In genomic region chr4:142267101-142267500, GRCh38 we compare ENCODE assay signal across 27 cellular contexts.
DNase-seq lines count a peak whose midpoint lies in the region; ATAC-seq, FAIRE-seq and TF ChIP-seq lines count a peak whose summit lies in the region.
"Had no signal": no experiment of that assay in that cellular context is flagged by ENCODE, and none has a peak within 500 bp of the region (broad histone marks: within the 10 kb centered on the region; RNA-seq: fewer than 3 reads in every experiment).

No MANE protein-coding gene starts in this region.

- H3K9me3 Mint-ChIP-seq in T-cell: no peaks in the 10 kb centered on the region
- H3K9me3 Mint-ChIP-seq in mesothelial cell of epicardium: peaks cover 3% of the 10 kb centered on the region
- H3K9me3 Mint-ChIP-seq: CD8-positive, alpha-beta T cell had no signal

- peaks cover 76 to 86% (median 81%) of the 10 kb centered on the region in 3 donors for H3K4me1 Mint-ChIP-seq in T-cell
- H3K4me1 Mint-ChIP-seq in mesothelial cell of epicardium: peaks cover 4% of the 10 kb centered on the region

- H3K27me3 Mint-ChIP-seq in T-cell (no peaks in the 10 kb centered on the region), mesothelial cell of epicardium (ENCODE audit: low read depth) (no peaks in the 10 kb centered on the region)

- H3K4me1 ChIP-seq in upper lobe of left lung: no peaks in the 10 kb centered on the region

- no peaks in the 10 kb centered on the region for H3K36me3 ChIP-seq in upper lobe of left lung
- H3K36me3 ChIP-seq: BLaER1 treated with 17β-estradiol and CSF1 and Interleukin-3, amounts not matched to agents 10 nM and 100 nM; MG63; SJSA1 had no signal

- WGBS in upper lobe of left lung, 2 donors: 67 to 78% methylated on average over 3 of the region's 3 CpGs

- POLR2A ChIA-PET in T-cell (lab: Charles Lee): interaction anchor here in 1 of 2 donors (0.6 kb wide), 1 partner anchor 82 kb away, joined by 6 read pairs; no protein-coding TSS in a partner anchor

- no peak for TF ChIP-seq EP300 in upper lobe of left lung (IDR thresholded peaks at IDR 0.05)

- TF ChIP-seq CTCF in mesothelial cell of epicardium (IDR thresholded peaks at IDR 0.05; ENCODE audit: unreplicated experiment) (no peak), upper lobe of left lung (IDR thresholded peaks at IDR 0.05) (no peak)

- H3K9me3 ChIP-seq in upper lobe of left lung: no peaks in the 10 kb centered on the region
- H3K9me3 ChIP-seq: BLaER1 treated with 17β-estradiol and CSF1 and Interleukin-3, amounts not matched to agents 10 nM and 100 nM; MG63; SJSA1 had no signal

- no peaks in the 10 kb centered on the region for H3K27me3 ChIP-seq in upper lobe of left lung
- H3K27me3 ChIP-seq: BLaER1 treated with 17β-estradiol and CSF1 and Interleukin-3, amounts not matched to agents 10 nM and 100 nM; MG63; SJSA1 had no signal

- H3K36me3 Mint-ChIP-seq in T-cell: peaks cover 61% of the 10 kb centered on the region
- peaks cover 12% of the 10 kb centered on the region for H3K36me3 Mint-ChIP-seq in mesothelial cell of epicardium

- H3K4me3 ChIP-seq in upper lobe of left lung: no peak overlapping the region
- H3K4me3 ChIP-seq: BLaER1 treated with 17β-estradiol and CSF1 and Interleukin-3, amounts not matched to agents 10 nM and 100 nM; MG63; SJSA1 had no signal

- ATAC-seq in T-cell (replicated peaks in 1 of 4) (no peak), upper lobe of left lung (ENCODE audit: low FRiP score in 2 of 2) (no peak), GM18498 (IDR thresholded peaks at IDR 0.05; ENCODE audit: unreplicated experiment) (no peak), GM18861 (IDR thresholded peaks at IDR 0.05; ENCODE audit: unreplicated experiment) (no peak)
- ATAC-seq: CD8-positive, alpha-beta T cell; HCT116; Right ventricle myocardium inferior had no signal

- H3K27ac Mint-ChIP-seq in T-cell (peak overlapping the region; percentile 29 to 30), mesothelial cell of epicardium (peak overlapping the region; percentile 45)
- H3K27ac Mint-ChIP-seq: CD8-positive, alpha-beta T cell had no signal

- no peak for TF ChIP-seq POLR2A in upper lobe of left lung (IDR thresholded peaks at IDR 0.05)

- H3K4me3 Mint-ChIP-seq in T-cell: no peak overlapping the region
- no peak overlapping the region for H3K4me3 Mint-ChIP-seq in mesothelial cell of epicardium
- H3K4me3 Mint-ChIP-seq: CD8-positive, alpha-beta T cell had no signal

- FAIRE-seq in A204.1 (lab: Jason Lieb, UNC): peak; percentile 55
- FAIRE-seq: GM12892, GM18507, GM19239, RCC 7860 had no signal

- peak; percentile 16 for DNase-seq in EH (ENCODE audit: low read depth)
- no peak for DNase-seq in T-cell
- no peak for DNase-seq in mesothelial cell of epicardium (ENCODE audit: low spot score in 2 of 2, unreplicated experiment in 2 of 2)
- DNase-seq in upper lobe of left lung: no peak
- DNase-seq: CD8-positive, alpha-beta T cell; DMS153; GOT3; Kasumi-1; MG63; NCI-H1417; NCI-H1694 treated with DMSO at 0.1 percent for 48 hours; NCI-H2081 treated with DMSO at 0.1 percent for 48 hours; NCI-H446; NCI-H526; OCI-M1; SW 1271 had no signal

- no peak overlapping the region for H3K27ac ChIP-seq in upper lobe of left lung
- H3K27ac ChIP-seq: BLaER1 treated with 17β-estradiol and CSF1 and Interleukin-3, amounts not matched to agents 10 nM and 100 nM; SJSA1 had no signal

- CTCF ChIA-PET in T-cell (lab: Charles Lee): no interaction called here
